ENCODE assay signal across 8 cellular contexts in the genomic region with DNA sequence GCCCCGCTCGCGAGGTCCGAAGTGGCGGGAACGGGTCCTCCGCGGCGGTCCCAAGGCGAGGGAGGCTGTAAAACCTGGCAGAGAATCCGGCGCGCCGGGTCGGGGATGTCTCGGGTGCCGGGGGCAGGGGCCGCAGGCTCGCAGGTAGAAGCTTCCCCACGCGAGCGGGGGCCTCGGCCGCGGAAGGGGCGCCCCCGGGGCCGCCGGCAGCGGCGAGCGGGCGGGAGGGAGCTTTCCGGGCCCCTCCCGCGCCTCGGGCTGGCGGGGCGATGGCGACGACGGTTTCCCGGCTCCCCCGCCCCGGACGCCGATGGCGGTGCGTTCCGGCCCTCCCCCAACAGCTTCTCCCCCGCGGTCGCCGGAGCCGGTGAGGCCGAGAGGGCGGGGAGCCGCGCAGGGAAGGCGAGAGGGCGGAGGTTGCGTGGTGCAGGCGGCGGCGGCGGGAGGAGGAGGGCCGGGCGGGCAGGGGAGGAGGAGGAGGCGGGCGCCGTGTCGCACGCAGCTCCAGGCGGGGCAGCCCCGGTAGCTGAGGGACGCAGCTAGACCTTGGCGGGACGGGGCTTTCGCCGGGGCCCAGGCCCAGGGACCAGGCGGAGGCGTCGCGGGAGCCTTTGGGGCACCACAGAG. TPM values are rescaled to one million over a fixed set of nuclear protein-coding genes. Genes with fewer than 3 reads are reported as not detected.
DNase-seq lines count a peak whose midpoint lies in the region; TF ChIP-seq lines count a peak whose summit lies in the region.

A gene (plus strand): TSS at position 507 of the 627 bp plus-strand sequence. CDS start 31,220 bp downstream, outside the sequence.

- H2AFZ ChIP-seq in H9 (ENCODE audit: low read length) (no peak within 1 kb of the TSS), MM.1S (ENCODE audit: low read length) (peak within 1 kb of the TSS; percentile 75)

- H3K27ac ChIP-seq in H9 (ENCODE audit: insufficient read length, low read depth, low read length) (peak within 1 kb of the TSS; percentile 26), MM.1S (ENCODE audit: low read length) (peak within 1 kb of the TSS; percentile 83), left ventricle myocardium inferior (replicated peaks) (peak within 1 kb of the TSS; percentile 95), vagina (peak within 1 kb of the TSS; percentile 98)

- H3K79me1 ChIP-seq in H9 (ENCODE audit: insufficient read depth, low read depth, low read length, poor library complexity, severe bottlenecking): no peaks in the 10 kb centered on the region

- no peak within 1 kb of the TSS; the same call in 1 of the 2 replicates for H2BK15ac ChIP-seq in H9 (ENCODE audit: low read depth, low read length)

- no peak within 1 kb of the TSS; the same call in 1 of the 2 replicates for H3K4ac ChIP-seq in H9 (ENCODE audit: low read depth, low read length)

- peaks cover 0 to 1% (median 0%) of the 10 kb centered on the region in 3 experiments; a peak in 1 of 7 replicates for H3K36me3 Mint-ChIP-seq in H9 (ENCODE audit: insufficient read depth in 1 of 3, low read depth in 3 of 3)

- H3K18ac ChIP-seq in H9 (ENCODE audit: insufficient read length, low read depth, low read length): peak within 1 kb of the TSS; percentile 91

- peak within 1 kb of the TSS; percentile 64 for H2BK5ac ChIP-seq in H9 (ENCODE audit: insufficient read length, low read length)

- H4K20me1 ChIP-seq in H9 (ENCODE audit: control insufficient read depth, insufficient read depth, insufficient read length) (no peaks in the 10 kb centered on the region), MM.1S (ENCODE audit: insufficient read depth, low read length) (peaks cover 26% of the 10 kb centered on the region)

- H2BK12ac ChIP-seq in H9 (ENCODE audit: insufficient read length, low read depth, low read length): no peak within 1 kb of the TSS

- H2AK5ac ChIP-seq in H9 (ENCODE audit: insufficient read length, low read length): no peak within 1 kb of the TSS

- peak within 1 kb of the TSS; percentile 75 for H3K4me2 ChIP-seq in H9 (ENCODE audit: insufficient read depth, insufficient read length, low read length)
- peak within 1 kb of the TSS; percentile 83 for H3K4me2 ChIP-seq in MM.1S (ENCODE audit: low read depth, low read length)

- H3K23ac ChIP-seq in H9 (ENCODE audit: insufficient read length, low read depth, low read length): no peak within 1 kb of the TSS

- no peak within 1 kb of the TSS for H2BK120ac ChIP-seq in H9 (ENCODE audit: low read depth, low read length, poor library complexity, severe bottlenecking)

- TF ChIP-seq CTCF in GM10248 (IDR thresholded peaks at IDR 0.05; ENCODE audit: control extremely low read depth, extremely low read depth, low read depth, missing control alignments): no peak
- no peak for TF ChIP-seq CTCF in H9 (conservative IDR thresholded peaks at IDR 0.05)
- no peak for TF ChIP-seq CTCF in MM.1S (IDR thresholded peaks at IDR 0.05; ENCODE audit: low read length)
- TF ChIP-seq CTCF in left ventricle myocardium inferior (IDR thresholded peaks at IDR 0.05; ENCODE audit: borderline replicate concordance): no peak
- no peak for TF ChIP-seq CTCF in vagina (IDR thresholded peaks at IDR 0.05)

- H3K4me3 Mint-ChIP-seq in H9: peak within 1 kb of the TSS; percentile 81 to 94

- POLR2A ChIA-PET in GM10248 (lab: Yijun Ruan, JAX): no interaction called here

- H3K9me3 ChIP-seq in H9 (ENCODE audit: control insufficient read depth, low read depth, low read length) (no peaks in the 10 kb centered on the region), MM.1S (replicated peaks; ENCODE audit: insufficient read depth, low read length) (no peaks in the 10 kb centered on the region), left ventricle myocardium inferior (replicated peaks) (no peaks in the 10 kb centered on the region), vagina (no peaks in the 10 kb centered on the region)

- H3K4me3 ChIP-seq in MM.1S (ENCODE audit: low read length) (peak within 1 kb of the TSS; percentile 80), left ventricle myocardium inferior (peak within 1 kb of the TSS; percentile 88), vagina (peak within 1 kb of the TSS; percentile 90 to 96)

- intact Hi-C loops in left ventricle myocardium inferior (cut with micrococcal nuclease): no loop called here
- intact Hi-C loops in vagina (cut with DNase I): loop anchor here (1.0 kb wide), 1 partner anchor 186 kb away; a partner anchor contains a TSS

- peaks cover 45 to 48% of the 10 kb centered on the region in 2 experiments for H3K4me1 Mint-ChIP-seq in H9

- peaks cover 19% of the 10 kb centered on the region for H3F3A ChIP-seq in MM.1S (ENCODE audit: insufficient read depth, low read length)

- H2BK20ac ChIP-seq in H9 (ENCODE audit: low read depth, low read length, poor library complexity, severe bottlenecking): no peak within 1 kb of the TSS

- peak within 1 kb of the TSS; percentile 97 for H3K14ac ChIP-seq in H9 (ENCODE audit: insufficient read depth, low read length)

- CTCF ChIA-PET in GM10248 (lab: Yijun Ruan, JAX): interaction anchor here (0.7 to 1.2 kb wide), 7 partner anchors 11 to 367 kb away, joined by 3 to 5 read pairs (median 3); no protein-coding TSS in a partner anchor

- TF ChIP-seq POLR2A in vagina (IDR thresholded peaks at IDR 0.05): peak in 1 of 2 donors; percentile 52

- H4K5ac ChIP-seq in H9 (ENCODE audit: insufficient read length, low read depth, low read length): peak within 1 kb of the TSS; percentile 41

- no peak within 1 kb of the TSS for H3T11ph ChIP-seq in H9 (ENCODE audit: low read length)

- H3K79me2 ChIP-seq in H9 (ENCODE audit: insufficient read depth, low read length): peaks cover 29% of the 10 kb centered on the region; the same call in 1 of the 2 replicates
- H3K79me2 ChIP-seq in MM.1S (ENCODE audit: low read length): peaks cover 57% of the 10 kb centered on the region

- H4K91ac ChIP-seq in H9 (ENCODE audit: insufficient read length, low read depth, low read length): peak within 1 kb of the TSS; percentile 69

- H3K27me3 ChIP-seq in H9 (ENCODE audit: insufficient read depth, low read length) (no peaks in the 10 kb centered on the region), MM.1S (replicated peaks; ENCODE audit: insufficient read depth, low read length) (no peaks in the 10 kb centered on the region), left ventricle myocardium inferior (ENCODE audit: low read depth) (no peaks in the 10 kb centered on the region), vagina (no peaks in the 10 kb centered on the region)

- H3K27me3 Mint-ChIP-seq in H9 (ENCODE audit: low read depth): no peaks in the 10 kb centered on the region; the same call in 1 of the 2 replicates

- H3K9me3 Mint-ChIP-seq in H9: no peaks in the 10 kb centered on the region; a peak in 1 of 5 replicates

- H3K56ac ChIP-seq in H9 (ENCODE audit: insufficient read length, low read depth, low read length): no peak within 1 kb of the TSS

- peak within 1 kb of the TSS; percentile 93 to 98 (median 95) for H3K27ac Mint-ChIP-seq in H9

- H4K8ac ChIP-seq in H9 (replicated peaks; ENCODE audit: insufficient read length, low read depth, low read length): no peak within 1 kb of the TSS

- H3K23me2 ChIP-seq in H9 (ENCODE audit: insufficient read length, low read depth, low read length, poor library complexity, severe bottlenecking): no peaks in the 10 kb centered on the region

- H3K4me1 ChIP-seq in H9 (ENCODE audit: insufficient read depth, low read length) (peaks cover 10% of the 10 kb centered on the region), MM.1S (ENCODE audit: low read length) (peaks cover 29% of the 10 kb centered on the region), left ventricle myocardium inferior (peaks cover 65% of the 10 kb centered on the region), vagina (peaks cover 42% of the 10 kb centered on the region)

- H3K36me3 ChIP-seq in MM.1S (replicated peaks; ENCODE audit: insufficient read depth, low read length) (no peaks in the 10 kb centered on the region), left ventricle myocardium inferior (no peaks in the 10 kb centered on the region), vagina (no peaks in the 10 kb centered on the region)

- DNase-seq in GM10248 (ENCODE audit: extremely low spot score): peak; percentile 81
- peak; percentile 65 for DNase-seq in H9
- peak; percentile 94 for DNase-seq in MM.1S
- DNase-seq in T-helper 1 cell: peak; percentile 73 to 87 (median 84)
- peak; percentile 64 for DNase-seq in amniotic epithelial cell (ENCODE audit: low read depth)
- DNase-seq in left ventricle myocardium inferior: peak; percentile 91
- peak; percentile 26 for DNase-seq in pulmonary artery endothelial cell (ENCODE audit: low read depth, low spot score)
- DNase-seq in vagina (ENCODE audit: extremely low spot score in 2 of 2): no peak

- H3K9ac ChIP-seq in H9 (ENCODE audit: extremely low read depth, insufficient read length, low read length) (peak within 1 kb of the TSS; percentile 86), MM.1S (ENCODE audit: low read length) (peak within 1 kb of the TSS; percentile 91)

- no CpG with 5 or more reads among the region's 84 CpGs for WGBS in H9 (ENCODE audit: extremely low coverage, insufficient read length, low lambda C conversion rate)

- H3K9me2 ChIP-seq in MM.1S (replicated peaks; ENCODE audit: insufficient read depth, low read length): no peaks in the 10 kb centered on the region

RNA-seq across cellular contexts. Expression of the gene that starts here (rescaled TPM):
- total RNA-seq in H9 (2021) (70.7 and 72.3 TPM in 2 replicates), left ventricle myocardium inferior (48.2 TPM), pulmonary artery endothelial cell (56.3 and 58.8 TPM in 2 replicates), vagina (38.5 TPM)

Comparison
In these comparisons a context has a peak if more than half of its experiments do, and no peak if none do; other contexts are left out.
1. DNase-seq: peak in GM10248 (single experiment), H9 (single experiment), MM.1S (single experiment), T-helper 1 cell (5 of 5), amniotic epithelial cell (single experiment), left ventricle myocardium inferior (single experiment) and pulmonary artery endothelial cell (single experiment); none in vagina (0 of 2).
2. H3K27ac ChIP-seq: peak in every context shown above with its lines; median percentile 98 in vagina; 95 in left ventricle myocardium inferior; 83 in MM.1S; 26 in H9.
3. Peak in every context shown above with its lines, with median percentiles within 50 percentile points of each other: H3K4me3 ChIP-seq.